9 cellular contexts compared by ENCODE assay signal in the genomic region with DNA sequence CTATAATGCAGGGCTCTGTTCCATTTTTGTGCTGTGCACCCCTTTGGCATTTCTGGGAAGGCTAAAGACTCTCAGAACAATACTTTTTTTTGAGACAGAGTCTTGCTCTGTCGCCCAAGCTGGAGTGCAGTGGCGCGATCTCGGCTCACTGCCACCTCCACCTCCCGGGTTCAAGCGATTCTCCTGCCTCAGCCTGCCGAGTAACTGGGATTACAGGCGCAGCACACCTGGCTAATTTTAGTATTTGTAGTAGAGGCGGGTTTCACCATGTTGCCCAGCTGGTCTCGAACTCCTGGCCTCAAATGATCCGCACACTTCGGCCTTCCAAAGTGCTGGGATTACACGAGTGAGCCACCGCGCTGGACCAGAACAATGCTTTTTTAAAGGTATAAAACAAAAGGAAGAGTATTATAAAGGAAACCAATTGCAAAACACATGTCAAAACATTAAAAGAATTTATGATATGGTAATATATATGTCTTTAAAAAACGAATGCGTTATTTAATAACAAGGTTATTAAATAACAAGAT. TPM values are rescaled to one million over a fixed set of nuclear protein-coding genes. Genes with fewer than 3 reads are reported as not detected.
A peak's percentile ranks its signal among the peaks of the same experiment; 100 is the strongest.
DNase-seq lines count a peak whose midpoint lies in the region; ATAC-seq and TF ChIP-seq lines count a peak whose summit lies in the region.
"Had no signal": no experiment of that assay in that cellular context is flagged by ENCODE, and none has a peak within 500 bp of the region (broad histone marks: within the 10 kb centered on the region; RNA-seq: fewer than 3 reads in every experiment).

No MANE protein-coding gene starts in this region.

- no peak overlapping the region for H3K23ac ChIP-seq in mesenchymal stem cell (ENCODE audit: low read length in 2 of 2)

- H3K4me1 ChIP-seq in heart right ventricle: peaks cover 0 to 76% (median 34%) of the 10 kb centered on the region in 9 donors
- peaks cover 16% of the 10 kb centered on the region for H3K4me1 ChIP-seq in mesenchymal stem cell (ENCODE audit: control insufficient read depth, insufficient read depth, low read depth, low read length)
- peaks cover 0 to 2% of the 10 kb centered on the region in 2 donors for H3K4me1 ChIP-seq in uterus

- no peak overlapping the region for H2AK5ac ChIP-seq in mesenchymal stem cell (ENCODE audit: low read length, severe bottlenecking)

- H3K9ac ChIP-seq in mesenchymal stem cell (ENCODE audit: low read length): peak overlapping the region; percentile 95

- ATAC-seq in heart right ventricle (peak in 1 of 8 donors; percentile 1), left ventricle myocardium superior (no peak)

- no peak overlapping the region for H3K14ac ChIP-seq in mesenchymal stem cell (ENCODE audit: low read length in 2 of 2)

- H2BK15ac ChIP-seq in mesenchymal stem cell (ENCODE audit: low read depth, poor library complexity, severe bottlenecking): no peak overlapping the region

- H3K79me1 ChIP-seq in mesenchymal stem cell (replicated peaks; ENCODE audit: low read length, poor library complexity, severe bottlenecking): peaks cover 11% of the 10 kb centered on the region

- DNase-seq in heart right ventricle (no peak), left ventricle myocardium superior (no peak), astrocyte of the spinal cord (ENCODE audit: low read depth, low spot score) (no peak), mesenchymal stem cell (no peak), uterus (no peak), mucosa of gallbladder (ENCODE audit: low spot score) (no peak)
- DNase-seq in activated CD4-positive, CD25-positive, alpha-beta regulatory T cell (lab: John Stamatoyannopoulos, UW): no peak
- no peak for DNase-seq in stimulated activated CD4-positive, alpha-beta T cell treated with anti-CD3 and anti-CD28 coated beads, Interleukin-2, amount 100 ng/mL, for 24 hours
- DNase-seq: GDM1 had no signal

- no peak for TF ChIP-seq CTCF in heart right ventricle (IDR thresholded peaks at IDR 0.05)
- TF ChIP-seq CTCF in astrocyte of the spinal cord (IDR thresholded peaks at IDR 0.05; ENCODE audit: low read depth, low read length): no peak
- no peak for TF ChIP-seq CTCF in uterus (IDR thresholded peaks at IDR 0.05)

- H3K27ac ChIP-seq in heart right ventricle (peak overlapping the region; percentile 70 to 95 (median 90)), mesenchymal stem cell (ENCODE audit: low read length, poor library complexity, severe bottlenecking) (no peak overlapping the region), uterus (peak overlapping the region; percentile 79 to 89)

- no peak overlapping the region for H3K4ac ChIP-seq in mesenchymal stem cell (ENCODE audit: low read depth in 1 of 2, low read length in 2 of 2)

- H4K8ac ChIP-seq in mesenchymal stem cell (ENCODE audit: low read length): no peak overlapping the region

- H2AFZ ChIP-seq in mesenchymal stem cell (ENCODE audit: low read depth, low read length): no peak overlapping the region

- H4K91ac ChIP-seq in mesenchymal stem cell (ENCODE audit: low read length): no peak overlapping the region

- H3K18ac ChIP-seq in mesenchymal stem cell (ENCODE audit: low read depth in 1 of 2, low read length in 2 of 2): no peak overlapping the region

- H2BK5ac ChIP-seq in mesenchymal stem cell (ENCODE audit: low read depth, low read length, poor library complexity, severe bottlenecking): no peak overlapping the region

- no peak for TF ChIP-seq POLR2A in uterus (IDR thresholded peaks at IDR 0.05)

- H3K9me3 ChIP-seq in heart right ventricle: no peaks in the 10 kb centered on the region
- no peaks in the 10 kb centered on the region for H3K9me3 ChIP-seq in mesenchymal stem cell (ENCODE audit: control insufficient read depth, low read length)
- no peaks in the 10 kb centered on the region for H3K9me3 ChIP-seq in uterus

- in situ Hi-C loops in astrocyte of the spinal cord (cut with HindIII; ENCODE audit: low sequenced_read_pairs): no loop called here

- H2BK12ac ChIP-seq in mesenchymal stem cell (ENCODE audit: low read length in 2 of 2): no peak overlapping the region

- intact Hi-C loops in heart right ventricle (cut with DNase I) (loop anchor here in 3 of 10 donors (2.0 to 10.0 kb wide), 3 partner anchors 49 to 469 kb away; a partner anchor contains a TSS), left ventricle myocardium superior (cut with micrococcal nuclease) (no loop called here), uterus (cut with DNase I; ENCODE audit: low total_unique reads) (no loop called here)

- H3K36me3 ChIP-seq in heart right ventricle (no peaks in the 10 kb centered on the region), mesenchymal stem cell (ENCODE audit: control insufficient read depth in 1 of 2, insufficient read depth in 2 of 2, low read depth in 1 of 2, low read length in 2 of 2) (peaks cover 0 to 2% of the 10 kb centered on the region in 2 experiments), uterus (no peaks in the 10 kb centered on the region)

- WGBS in heart right ventricle, 2 donors: 60 to 61% methylated on average over 17 of the region's 17 CpGs
- 85% methylated on average over 15 of the region's 17 CpGs for WGBS in mesenchymal stem cell

- no peak overlapping the region for H2BK120ac ChIP-seq in mesenchymal stem cell (ENCODE audit: low read depth, low read length)

- peak overlapping the region; percentile 64 for H3K4me2 ChIP-seq in mesenchymal stem cell (ENCODE audit: low read length, poor library complexity, severe bottlenecking)

- H3K4me3 ChIP-seq in heart right ventricle (peak overlapping the region; percentile 49 to 86 (median 76)), astrocyte of the spinal cord (ENCODE audit: low read depth, low read length) (peak overlapping the region; percentile 63), mesenchymal stem cell (ENCODE audit: insufficient read depth in 1 of 2, low read depth in 1 of 2, low read length in 2 of 2) (peak overlapping the region; percentile 10 to 97), uterus (peak overlapping the region; percentile 70 to 74)

- H3K27me3 ChIP-seq in heart right ventricle (no peaks in the 10 kb centered on the region), mesenchymal stem cell (ENCODE audit: control insufficient read depth in 1 of 2, insufficient read depth in 1 of 2, low read length in 2 of 2) (no peaks in the 10 kb centered on the region), uterus (no peaks in the 10 kb centered on the region)

RNA-seq across cellular contexts. Expression of a gene that starts 1.0 kb away (rescaled TPM):
- total RNA-seq in heart right ventricle (10 to 100 TPM; 13.9 to 41.8 (median 17.5) TPM), left ventricle myocardium superior (19.2 TPM), uterus (10 to 100 TPM; 11.5 to 37.1 (median 19.3) TPM), mucosa of gallbladder (29.4 TPM)
- 10 to 100 TPM; 10.3 to 12.7 TPM for polyA plus RNA-seq in heart right ventricle
- polyA plus RNA-seq in mesenchymal stem cell (2013, experiment 1 of 2): 90.1 TPM
- 94.1 TPM for polyA plus RNA-seq in mesenchymal stem cell (2013, experiment 2 of 2)

RNA-seq across cellular contexts. Expression of a gene that starts 48.6 kb away (rescaled TPM):
- total RNA-seq in heart right ventricle (10 to 100 TPM; 24.8 to 33.9 (median 28.5) TPM), left ventricle myocardium superior (23.6 TPM), uterus (100 to 1,000 TPM in 2 of 4 donors, 10 to 100 TPM in 2; 35.0 to 576 (median 85.4) TPM), mucosa of gallbladder (30.9 TPM)
- polyA plus RNA-seq in heart right ventricle: 10 to 100 TPM in 1 of 2 donors, 1 to 10 TPM in 1; 8.6 to 11.0 TPM
- 41.8 TPM for polyA plus RNA-seq in mesenchymal stem cell (2013, experiment 1 of 2)
- 43.1 TPM for polyA plus RNA-seq in mesenchymal stem cell (2013, experiment 2 of 2)
